In the genomic region with DNA sequence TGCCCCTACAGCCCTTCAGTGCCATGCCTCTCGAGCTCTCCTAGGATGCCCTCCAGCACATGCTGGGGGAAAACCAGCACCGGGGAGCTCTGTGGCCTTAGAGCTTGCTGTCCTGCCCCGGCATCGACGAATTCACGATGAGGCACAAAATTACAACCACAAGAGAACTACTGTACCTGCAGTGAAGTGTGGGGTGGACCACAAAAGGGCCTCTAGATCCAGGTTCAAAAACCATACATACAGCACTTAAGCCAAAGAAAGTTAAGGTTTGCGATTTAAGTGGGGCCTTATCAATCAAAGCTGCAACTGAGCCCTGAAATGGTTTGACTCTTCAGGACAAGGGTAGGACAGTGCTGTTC, we compare ENCODE assay signal across 26 cellular contexts. TPM values are rescaled to one million over a fixed set of nuclear protein-coding genes. Genes with fewer than 3 reads are reported as not detected.
DNase-seq lines count a peak whose midpoint lies in the region; ATAC-seq and TF ChIP-seq lines count a peak whose summit lies in the region.
"Had no signal": no experiment of that assay in that cellular context is flagged by ENCODE, and none has a peak within 500 bp of the region (broad histone marks: within the 10 kb centered on the region; RNA-seq: fewer than 3 reads in every experiment).

No MANE protein-coding gene starts in this region.

- no peaks in the 10 kb centered on the region for H3K27me3 Mint-ChIP-seq in activated T-cell treated with anti-CD3 and anti-CD28 coated beads, Interleukin-2, amount 50 U/mL, for 72 hours (ENCODE audit: low read depth)
- H3K27me3 Mint-ChIP-seq in activated CD8-positive, alpha-beta T cell treated with anti-CD3 and anti-CD28 coated beads, Interleukin-2, amount 10 ng/mL, durations not matched to agents 7 days and 5 days (ENCODE audit: low read depth), result no peaks in the 10 kb centered on the region
- H3K27me3 Mint-ChIP-seq in neural progenitor cell (ENCODE audit: insufficient read depth, low read depth), result peaks cover 3% of the 10 kb centered on the region
- no peaks in the 10 kb centered on the region for H3K27me3 Mint-ChIP-seq in CD8-positive, alpha-beta T cell (ENCODE audit: low read depth)
- H3K27me3 Mint-ChIP-seq: activated naive CD8-positive, alpha-beta T cell treated with anti-CD3 and anti-CD28 coated beads, Interleukin-2, amount 10 ng/mL, durations not matched to agents 7 days and 5 days; CD8-positive, alpha-beta memory T cell; dendritic cell treated with granulocyte-macrophage colony-stimulating factor and Interleukin-4, amounts not matched to agents 40 ng/mL and 50 ng/mL, for 4 days; T-cell had no signal

- peak overlapping the region; percentile 92 for H3K27ac Mint-ChIP-seq in activated T-cell treated with anti-CD3 and anti-CD28 coated beads, Interleukin-2, amount 50 U/mL, for 72 hours
- H3K27ac Mint-ChIP-seq in activated CD8-positive, alpha-beta T cell treated with anti-CD3 and anti-CD28 coated beads, Interleukin-2, amount 10 ng/mL, durations not matched to agents 7 days and 5 days, result peak overlapping the region; percentile 28
- H3K27ac Mint-ChIP-seq in neural progenitor cell, result peak overlapping the region; percentile 57
- H3K27ac Mint-ChIP-seq in CD8-positive, alpha-beta T cell, result no peak overlapping the region
- H3K27ac Mint-ChIP-seq: activated naive CD8-positive, alpha-beta T cell treated with anti-CD3 and anti-CD28 coated beads, Interleukin-2, amount 10 ng/mL, durations not matched to agents 7 days and 5 days; dendritic cell treated with granulocyte-macrophage colony-stimulating factor and Interleukin-4, amounts not matched to agents 40 ng/mL and 50 ng/mL, for 4 days had no signal

- H3K4me1 Mint-ChIP-seq in activated T-cell treated with anti-CD3 and anti-CD28 coated beads, Interleukin-2, amount 50 U/mL, for 72 hours (ENCODE audit: low read depth), result peaks cover 65% of the 10 kb centered on the region
- H3K4me1 Mint-ChIP-seq in activated CD8-positive, alpha-beta T cell treated with anti-CD3 and anti-CD28 coated beads, Interleukin-2, amount 10 ng/mL, durations not matched to agents 7 days and 5 days (ENCODE audit: low read depth), result peaks cover 58% of the 10 kb centered on the region
- H3K4me1 Mint-ChIP-seq in neural progenitor cell, result peaks cover 36% of the 10 kb centered on the region
- peaks cover 38% of the 10 kb centered on the region for H3K4me1 Mint-ChIP-seq in CD8-positive, alpha-beta T cell (ENCODE audit: low read depth)
- H3K4me1 Mint-ChIP-seq: H9 had no signal

- peaks cover 33% of the 10 kb centered on the region; the same call in 1 of the 2 replicates for H3K36me3 ChIP-seq in GM23248 (ENCODE audit: low read depth)
- H3K36me3 ChIP-seq in neural progenitor cell, result peaks cover 13% of the 10 kb centered on the region
- H3K36me3 ChIP-seq in adrenal gland (replicated peaks in 1 of 2), result peaks cover 0 to 51% of the 10 kb centered on the region in 2 donors
- peaks cover 49% of the 10 kb centered on the region for H3K36me3 ChIP-seq in CD8-positive, alpha-beta T cell (ENCODE audit: insufficient read depth, low read length)

- CTCF ChIA-PET in activated CD8-positive, alpha-beta T cell treated with anti-CD3 and anti-CD28 coated beads, Interleukin-2, amount 10 ng/mL, durations not matched to agents 7 days and 5 days (lab: Charles Lee), result interaction anchor here (1.3 kb wide), 1 partner anchor 13 kb away, joined by 3 read pairs; no protein-coding TSS in a partner anchor
- CTCF ChIA-PET in CD8-positive, alpha-beta T cell (lab: Charles Lee), result no interaction called here

- H3K4me3 ChIP-seq in GM23248 (no peak overlapping the region), neural progenitor cell (no peak overlapping the region), adrenal gland (no peak overlapping the region)
- H3K4me3 ChIP-seq in CD8-positive, alpha-beta T cell (ENCODE audit: low read depth, low read length), result no peak overlapping the region
- H3K4me3 ChIP-seq: pancreas, transverse colon had no signal

- H3K27me3 ChIP-seq in GM23248 (replicated peaks; ENCODE audit: insufficient read depth) (no peaks in the 10 kb centered on the region), neural progenitor cell (no peaks in the 10 kb centered on the region), adrenal gland (no peaks in the 10 kb centered on the region)
- no peaks in the 10 kb centered on the region for H3K27me3 ChIP-seq in CD8-positive, alpha-beta T cell (ENCODE audit: insufficient read depth, low read length)
- H3K27me3 ChIP-seq: pancreas, transverse colon had no signal

- TF ChIP-seq CTCF in neural progenitor cell (IDR thresholded peaks at IDR 0.05), result no peak
- TF ChIP-seq CTCF in adrenal gland (IDR thresholded peaks at IDR 0.05), result no peak
- no peak for TF ChIP-seq CTCF in CD8-positive, alpha-beta T cell (IDR thresholded peaks at IDR 0.05)

- WGBS in GM23248 (ENCODE audit: low coverage in 1 of 2, low lambda C conversion rate in 2 of 2, missing lambda C conversion rate in 2 of 2), 2 experiments, result 96 to 98% methylated on average over 7 of the region's 7 CpGs
- WGBS in adrenal gland, 4 donors, result 90 to 94% (median 93%) methylated on average over 7 of the region's 7 CpGs

- H3K36me3 Mint-ChIP-seq in activated T-cell treated with anti-CD3 and anti-CD28 coated beads, Interleukin-2, amount 50 U/mL, for 72 hours (ENCODE audit: insufficient read depth in 2 of 2), result peaks cover 14 to 25% of the 10 kb centered on the region in 2 donors
- H3K36me3 Mint-ChIP-seq in activated CD8-positive, alpha-beta T cell treated with anti-CD3 and anti-CD28 coated beads, Interleukin-2, amount 10 ng/mL, durations not matched to agents 7 days and 5 days (ENCODE audit: low read depth), result peaks cover 77% of the 10 kb centered on the region
- peaks cover 52% of the 10 kb centered on the region for H3K36me3 Mint-ChIP-seq in neural progenitor cell
- peaks cover 91% of the 10 kb centered on the region for H3K36me3 Mint-ChIP-seq in CD8-positive, alpha-beta T cell

- no peaks in the 10 kb centered on the region for H3K9me2 ChIP-seq in GM23248 (ENCODE audit: insufficient read depth)

- intact Hi-C loops in adrenal gland (cut with DNase I), result no loop called here
- intact Hi-C loops in CD8-positive, alpha-beta T cell (cut with DNase I, micrococcal nuclease), result loop anchor here in 1 of 2 experiments (5.0 kb wide), 1 partner anchor 41 kb away; the partner anchor contains the start of gene USP7

- H3K4me1 ChIP-seq in GM23248 (ENCODE audit: insufficient read depth), result peaks cover 14% of the 10 kb centered on the region
- H3K4me1 ChIP-seq in neural progenitor cell, result peaks cover under 1% of the 10 kb centered on the region
- H3K4me1 ChIP-seq in adrenal gland (replicated peaks in 1 of 2), result peaks cover 4 to 36% of the 10 kb centered on the region in 2 donors
- H3K4me1 ChIP-seq in CD8-positive, alpha-beta T cell (ENCODE audit: insufficient read depth, low read length), result peaks cover 8% of the 10 kb centered on the region

- H2AFZ ChIP-seq in GM23248 (no peak overlapping the region), neural progenitor cell (replicated peaks) (no peak overlapping the region)

- H3K9ac ChIP-seq in GM23248, result no peak overlapping the region
- H3K9ac ChIP-seq in neural progenitor cell, result no peak overlapping the region

- H3K9me3 ChIP-seq in GM23248 (ENCODE audit: low read depth), result no peaks in the 10 kb centered on the region
- H3K9me3 ChIP-seq in neural progenitor cell (ENCODE audit: low read depth), result no peaks in the 10 kb centered on the region
- no peaks in the 10 kb centered on the region for H3K9me3 ChIP-seq in adrenal gland (replicated peaks in 1 of 3)
- H3K9me3 ChIP-seq in CD8-positive, alpha-beta T cell (ENCODE audit: low read length), result no peaks in the 10 kb centered on the region
- H3K9me3 ChIP-seq: pancreas, transverse colon had no signal

- H4K20me1 ChIP-seq in GM23248 (ENCODE audit: insufficient read depth) (peaks cover 18% of the 10 kb centered on the region; the same call in 1 of the 2 replicates), neural progenitor cell (ENCODE audit: low read depth) (peaks cover 47% of the 10 kb centered on the region)

- in situ Hi-C loops in GM23248 (cut with MboI), result no loop called here

- DNase-seq in activated T-cell treated with anti-CD3 and anti-CD28 coated beads, Interleukin-2, amount 50 U/mL, for 72 hours, result peak in 1 of 2 donors; percentile 13
- DNase-seq in activated T-cell treated with anti-CD3 and anti-CD28 coated beads for 4 hours (no peak), GM23248 (no peak), neural progenitor cell (ENCODE audit: low spot score) (no peak), adrenal gland (no peak)
- DNase-seq in activated CD8-positive, alpha-beta T cell treated with anti-CD3 and anti-CD28 coated beads, Interleukin-2, amount 10 ng/mL, durations not matched to agents 7 days and 5 days, result no peak
- no peak for DNase-seq in stimulated activated naive CD4-positive, alpha-beta T cell (lab: John Stamatoyannopoulos, UW)
- DNase-seq in CD8-positive, alpha-beta T cell, result no peak
- DNase-seq: activated naive CD8-positive, alpha-beta T cell treated with anti-CD3 and anti-CD28 coated beads, Interleukin-2, amount 10 ng/mL, durations not matched to agents 7 days and 5 days; CD8-positive, alpha-beta memory T cell; central memory CD4-positive, alpha-beta T cell; erythroblast; glutamatergic neuron; H9; Karpas-422; NCI-H1417; NCI-H2029 treated with DMSO at 0.1 percent for 48 hours; NCI-H524 treated with DMSO at 0.1 percent for 48 hours; OCI-M1; pancreas; small intestine; T-cell; transverse colon had no signal

- TF ChIP-seq POLR2A in adrenal gland (IDR thresholded peaks at IDR 0.05), result no peak

- POLR2A ChIA-PET in activated CD8-positive, alpha-beta T cell treated with anti-CD3 and anti-CD28 coated beads, Interleukin-2, amount 10 ng/mL, durations not matched to agents 7 days and 5 days (lab: Charles Lee), result interaction anchor here (0.8 kb wide), 1 partner anchor 14 kb away, joined by 3 read pairs; no protein-coding TSS in a partner anchor
- POLR2A ChIA-PET in CD8-positive, alpha-beta T cell (lab: Charles Lee), result no interaction called here

- H3K79me2 ChIP-seq in GM23248 (ENCODE audit: insufficient read depth), result peaks cover 99% of the 10 kb centered on the region
- peaks cover 37% of the 10 kb centered on the region for H3K79me2 ChIP-seq in neural progenitor cell (ENCODE audit: low read depth)

- H3F3A ChIP-seq in GM23248 (ENCODE audit: insufficient read depth), result peaks cover 26% of the 10 kb centered on the region
- no peaks in the 10 kb centered on the region for H3F3A ChIP-seq in neural progenitor cell (ENCODE audit: low read depth)

- H3K27ac ChIP-seq in GM23248, result peak overlapping the region; percentile 69; the same call in 1 of the 2 replicates
- no peak overlapping the region for H3K27ac ChIP-seq in neural progenitor cell
- H3K27ac ChIP-seq in adrenal gland, result peak overlapping the region in 2 of 5 donors; percentile 16 to 32
- no peak overlapping the region for H3K27ac ChIP-seq in CD8-positive, alpha-beta T cell (ENCODE audit: low read depth, low read length)
- H3K27ac ChIP-seq: pancreas, transverse colon had no signal

- no peaks in the 10 kb centered on the region for H3K9me3 Mint-ChIP-seq in activated T-cell treated with anti-CD3 and anti-CD28 coated beads, Interleukin-2, amount 50 U/mL, for 72 hours
- no peaks in the 10 kb centered on the region for H3K9me3 Mint-ChIP-seq in activated CD8-positive, alpha-beta T cell treated with anti-CD3 and anti-CD28 coated beads, Interleukin-2, amount 10 ng/mL, durations not matched to agents 7 days and 5 days (ENCODE audit: insufficient read depth)
- no peaks in the 10 kb centered on the region for H3K9me3 Mint-ChIP-seq in neural progenitor cell
- no peaks in the 10 kb centered on the region for H3K9me3 Mint-ChIP-seq in CD8-positive, alpha-beta T cell
- H3K9me3 Mint-ChIP-seq: activated naive CD8-positive, alpha-beta T cell treated with anti-CD3 and anti-CD28 coated beads, Interleukin-2, amount 10 ng/mL, durations not matched to agents 7 days and 5 days; CD8-positive, alpha-beta memory T cell; dendritic cell treated with granulocyte-macrophage colony-stimulating factor and Interleukin-4, amounts not matched to agents 40 ng/mL and 50 ng/mL, for 4 days; H9; neural crest cell; T-cell had no signal

- peak in 1 of 2 donors; percentile 47 for ATAC-seq in activated T-cell treated with anti-CD3 and anti-CD28 coated beads, Interleukin-2, amount 50 U/mL, for 72 hours (replicated peaks in 1 of 2)
- ATAC-seq in activated CD8-positive, alpha-beta T cell treated with anti-CD3 and anti-CD28 coated beads, Interleukin-2, amount 10 ng/mL, durations not matched to agents 7 days and 5 days, result no peak
- ATAC-seq in CD8-positive, alpha-beta T cell, result no peak
- ATAC-seq: pancreas, T-cell had no signal

- H3K4me2 ChIP-seq in GM23248 (ENCODE audit: unreplicated experiment) (no peak overlapping the region), neural progenitor cell (no peak overlapping the region)

- peak overlapping the region; percentile 51 to 59 for H3K4me3 Mint-ChIP-seq in activated T-cell treated with anti-CD3 and anti-CD28 coated beads, Interleukin-2, amount 50 U/mL, for 72 hours
- H3K4me3 Mint-ChIP-seq in activated CD8-positive, alpha-beta T cell treated with anti-CD3 and anti-CD28 coated beads, Interleukin-2, amount 10 ng/mL, durations not matched to agents 7 days and 5 days, result no peak overlapping the region
- no peak overlapping the region for H3K4me3 Mint-ChIP-seq in neural progenitor cell
- no peak overlapping the region for H3K4me3 Mint-ChIP-seq in CD8-positive, alpha-beta T cell
- H3K4me3 Mint-ChIP-seq: activated naive CD8-positive, alpha-beta T cell treated with anti-CD3 and anti-CD28 coated beads, Interleukin-2, amount 10 ng/mL, durations not matched to agents 7 days and 5 days; CD8-positive, alpha-beta memory T cell; dendritic cell treated with granulocyte-macrophage colony-stimulating factor and Interleukin-4, amounts not matched to agents 40 ng/mL and 50 ng/mL, for 4 days; H9; neural crest cell; T-cell had no signal

RNA-seq across cellular contexts. Expression of gene LITAFD, which starts 39.5 kb away (rescaled TPM):
- total RNA-seq in activated T-cell treated with anti-CD3 and anti-CD28 coated beads, Interleukin-2, amount 50 U/mL, for 72 hours, result not detected
- not detected in 2 replicates for total RNA-seq in GM23248 (2014; rRNA removed; shearing (Covaris generic))
- polyA plus RNA-seq in GM23248 (2016; fragmentation: Nextera tagmentation; extraction: Ambion mirVana) (not detected in 2 replicates), adrenal gland (not detected)
- not detected for total RNA-seq in activated CD8-positive, alpha-beta T cell treated with anti-CD3 and anti-CD28 coated beads, Interleukin-2, amount 10 ng/mL, durations not matched to agents 7 days and 5 days
- total RNA-seq in neural progenitor cell (ENCODE audit: low replicate concordance) (not detected in 2 replicates), adrenal gland (not detected)
- total RNA-seq in CD8-positive, alpha-beta T cell, result not detected
- total RNA-seq: activated naive CD8-positive, alpha-beta T cell treated with anti-CD3 and anti-CD28 coated beads, Interleukin-2, amount 10 ng/mL, durations not matched to agents 7 days and 5 days; CD8-positive, alpha-beta memory T cell; H9; neural crest cell; pancreas; subcutaneous adipose tissue; T-cell; transverse colon had no signal
- polyA plus RNA-seq: CD8-positive, alpha-beta memory T cell; pancreas; small intestine had no signal

RNA-seq across cellular contexts. Expression of gene USP7, which starts 42.1 kb away (rescaled TPM):
- 100 to 1,000 TPM; 126 to 131 TPM for total RNA-seq in activated T-cell treated with anti-CD3 and anti-CD28 coated beads, Interleukin-2, amount 50 U/mL, for 72 hours
- 28.3 and 30.6 TPM in 2 replicates for total RNA-seq in GM23248 (2014; rRNA removed; shearing (Covaris generic))
- polyA plus RNA-seq in GM23248 (2016; fragmentation: Nextera tagmentation; extraction: Ambion mirVana), result 13.2 and 13.3 TPM in 2 replicates
- total RNA-seq in activated CD8-positive, alpha-beta T cell treated with anti-CD3 and anti-CD28 coated beads, Interleukin-2, amount 10 ng/mL, durations not matched to agents 7 days and 5 days, result 100 to 1,000 TPM; 134 to 144 TPM
- total RNA-seq in neural progenitor cell (ENCODE audit: low replicate concordance), result 76.3 and 90.3 TPM in 2 replicates
- 10 to 100 TPM; 34.1 to 95.0 (median 75.8) TPM for total RNA-seq in adrenal gland
- 100 to 1,000 TPM in 1 of 3 donors, 10 to 100 TPM in 2; 23.7 to 121 (median 28.5) TPM for polyA plus RNA-seq in adrenal gland
- 100 to 1,000 TPM; 301 to 317 TPM for total RNA-seq in CD8-positive, alpha-beta T cell

RNA-seq across cellular contexts. Expression of gene CARHSP1, which starts 52.8 kb away (rescaled TPM):
- total RNA-seq in activated T-cell treated with anti-CD3 and anti-CD28 coated beads, Interleukin-2, amount 50 U/mL, for 72 hours, result 10 to 100 TPM; 71.4 to 73.1 TPM
- 129 and 143 TPM in 2 replicates for total RNA-seq in GM23248 (2014; rRNA removed; shearing (Covaris generic))
- polyA plus RNA-seq in GM23248 (2016; fragmentation: Nextera tagmentation; extraction: Ambion mirVana) (150 and 156 TPM in 2 replicates), adrenal gland (100 to 1,000 TPM in 2 of 3 donors, 10 to 100 TPM in 1; 87.6 to 194 (median 171) TPM)
- total RNA-seq in activated CD8-positive, alpha-beta T cell treated with anti-CD3 and anti-CD28 coated beads, Interleukin-2, amount 10 ng/mL, durations not matched to agents 7 days and 5 days, result 100 to 1,000 TPM; 209 to 217 TPM
- total RNA-seq in neural progenitor cell (ENCODE audit: low replicate concordance) (115 and 269 TPM in 2 replicates), adrenal gland (100 to 1,000 TPM; 124 to 314 (median 200) TPM)
- total RNA-seq in CD8-positive, alpha-beta T cell, result 10 to 100 TPM; 28.0 to 33.3 TPM

Comparison
In these comparisons a context has a peak if more than half of its experiments do, and no peak if none do; other contexts are left out.
1. H3K4me3 Mint-ChIP-seq: peak in activated T-cell treated with anti-CD3 and anti-CD28 coated beads, Interleukin-2, amount 50 U/mL, for 72 hours (2 of 2); none in activated CD8-positive, alpha-beta T cell treated with anti-CD3 and anti-CD28 coated beads, Interleukin-2, amount 10 ng/mL, durations not matched to agents 7 days and 5 days (single experiment), neural progenitor cell (single experiment) and CD8-positive, alpha-beta T cell (single experiment).